Comparison of ENCODE assay signal across 36 cellular contexts in the genomic region with DNA sequence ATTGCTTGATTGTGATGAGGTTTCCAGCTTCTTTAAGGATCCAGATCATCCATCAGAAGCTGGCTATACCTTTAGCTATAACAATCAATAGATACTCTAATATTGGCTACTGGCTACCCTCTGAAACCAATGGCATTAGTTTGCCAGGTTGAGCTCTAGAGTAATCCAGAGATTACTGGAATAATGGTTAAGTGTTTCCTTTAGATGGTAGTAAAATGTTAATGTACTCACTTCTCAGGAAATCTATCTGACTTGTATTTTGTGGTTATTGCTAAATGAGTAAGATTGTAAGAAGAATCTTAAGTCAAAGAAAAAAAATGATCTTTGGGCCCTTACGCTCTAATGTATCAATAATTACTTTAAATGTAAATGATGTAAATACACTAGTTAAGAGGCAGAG. TPM values are rescaled to one million over a fixed set of nuclear protein-coding genes. Genes with fewer than 3 reads are reported as not detected.
"Had no signal": no experiment of that assay in that cellular context is flagged by ENCODE, and none has a peak within 500 bp of the region (broad histone marks: within the 10 kb centered on the region; RNA-seq: fewer than 3 reads in every experiment).

No MANE protein-coding gene starts in this region.

- ATAC-seq: activated CD8-positive, alpha-beta T cell treated with anti-CD3 and anti-CD28 coated beads for 36 hours; activated naive CD8-positive, alpha-beta T cell treated with anti-CD3 and anti-CD28 coated beads, Interleukin-2, amount 50 U/mL, for 24 hours had no signal

- H3K27ac ChIP-seq: ascending aorta, cardiac muscle cell, VCaP had no signal

- H3K36me3 ChIP-seq: cardiac muscle cell had no signal

- H3K4me3 ChIP-seq: ascending aorta, cardiac muscle cell had no signal

- H3K27me3 Mint-ChIP-seq: activated B cell treated with CpG ODN at 0.5 μM for 24 hours; activated CD4-positive, alpha-beta memory T cell treated with anti-CD3 and anti-CD28 coated beads for 36 hours; activated CD4-positive, alpha-beta T cell treated with anti-CD3 and anti-CD28 coated beads, Interleukin-2, amount 10 ng/mL, durations not matched to agents 7 days and 5 days; activated CD8-positive, alpha-beta T cell treated with anti-CD3 and anti-CD28 coated beads for 36 hours; activated naive CD4-positive, alpha-beta T cell treated with anti-CD3 and anti-CD28 coated beads, Interleukin-2, amount 10 ng/mL, durations not matched to agents 7 days and 5 days; activated naive CD4-positive, alpha-beta T cell treated with anti-CD3 and anti-CD28 coated beads, Interleukin-2, amount 50 U/mL, for 24 hours; activated naive CD8-positive, alpha-beta T cell; activated naive CD8-positive, alpha-beta T cell treated with anti-CD3 and anti-CD28 coated beads, Interleukin-2, amount 10 ng/mL, durations not matched to agents 7 days and 5 days; activated naive CD8-positive, alpha-beta T cell treated with anti-CD3 and anti-CD28 coated beads, Interleukin-2, amount 50 U/mL, for 24 hours; brain; central memory CD8-positive, alpha-beta T cell had no signal

- H3K27ac Mint-ChIP-seq: activated B cell treated with CpG ODN at 0.5 μM for 24 hours; activated CD4-positive, alpha-beta memory T cell treated with anti-CD3 and anti-CD28 coated beads for 36 hours; activated CD4-positive, alpha-beta T cell treated with anti-CD3 and anti-CD28 coated beads, Interleukin-2, amount 10 ng/mL, durations not matched to agents 7 days and 5 days; activated CD8-positive, alpha-beta T cell treated with anti-CD3 and anti-CD28 coated beads for 36 hours; activated naive CD4-positive, alpha-beta T cell treated with anti-CD3 and anti-CD28 coated beads, Interleukin-2, amount 10 ng/mL, durations not matched to agents 7 days and 5 days; activated naive CD4-positive, alpha-beta T cell treated with anti-CD3 and anti-CD28 coated beads, Interleukin-2, amount 50 U/mL, for 24 hours; activated naive CD8-positive, alpha-beta T cell; activated naive CD8-positive, alpha-beta T cell treated with anti-CD3 and anti-CD28 coated beads, Interleukin-2, amount 10 ng/mL, durations not matched to agents 7 days and 5 days; activated naive CD8-positive, alpha-beta T cell treated with anti-CD3 and anti-CD28 coated beads, Interleukin-2, amount 50 U/mL, for 24 hours; activated T-helper 1 cell treated with anti-CD3 and anti-CD28 coated beads, Interleukin-12 subunit alpha, Interleukin-12 subunit beta, Interleukin-2, Interleukin-4 antibody, amounts not matched to agents 30 ng/mL and 10 ng/mL and 1 ng/mL, durations not matched to agents 14 hours and 24 hours and 36 hours; activated T-helper 2 cell treated with anti-CD3 and anti-CD28 coated beads, Interferon-gamma antibody, Interleukin-2, Interleukin-4, amounts not matched to agents 10 μg/mL and 5 μg/mL and 100 μg/mL, durations not matched to agents 14 hours and 24 hours and 36 hours; brain; T-helper 1 cell treated with Interleukin-12 subunit alpha and Interleukin-12 subunit beta and Interleukin-4 antibody, amounts not matched to agents 30 μg/mL and 1 μg/mL, for 36 hours; T-helper 2 cell treated with Interferon-gamma antibody and Interleukin-4, amounts not matched to agents 5 μg/mL and 100 μg/mL, for 36 hours had no signal

- H3K4me1 ChIP-seq: ascending aorta had no signal

- H3K9me3 Mint-ChIP-seq: activated B cell treated with CpG ODN at 0.5 μM for 24 hours; activated CD4-positive, alpha-beta T cell treated with anti-CD3 and anti-CD28 coated beads, Interleukin-2, amount 10 ng/mL, durations not matched to agents 7 days and 5 days; activated CD8-positive, alpha-beta T cell treated with anti-CD3 and anti-CD28 coated beads for 36 hours; activated naive CD4-positive, alpha-beta T cell treated with anti-CD3 and anti-CD28 coated beads, Interleukin-2, amount 10 ng/mL, durations not matched to agents 7 days and 5 days; activated naive CD4-positive, alpha-beta T cell treated with anti-CD3 and anti-CD28 coated beads, Interleukin-2, amount 50 U/mL, for 24 hours; activated T-helper 1 cell treated with anti-CD3 and anti-CD28 coated beads, Interleukin-12 subunit alpha, Interleukin-12 subunit beta, Interleukin-2, Interleukin-4 antibody, amounts not matched to agents 30 ng/mL and 10 ng/mL and 1 ng/mL, durations not matched to agents 14 hours and 24 hours and 36 hours; central memory CD8-positive, alpha-beta T cell; T-helper 1 cell treated with Interleukin-12 subunit alpha and Interleukin-12 subunit beta and Interleukin-4 antibody, amounts not matched to agents 30 μg/mL and 1 μg/mL, for 36 hours had no signal

- DNase-seq: activated B cell treated with CpG ODN at 0.5 μM for 24 hours; activated CD4-positive, alpha-beta memory T cell treated with anti-CD3 and anti-CD28 coated beads for 36 hours; activated CD4-positive, alpha-beta T cell treated with anti-CD3 and anti-CD28 coated beads for 48 hours; activated CD4-positive, alpha-beta T cell treated with anti-CD3 and anti-CD28 coated beads, Interleukin-2, amount 10 ng/mL, durations not matched to agents 7 days and 5 days; activated CD4-positive, CD25-positive, alpha-beta regulatory T cell treated with anti-CD3 and anti-CD28 coated beads, Interleukin-2, amount 50 U/mL, for 72 hours; activated CD8-positive, alpha-beta memory T cell treated with anti-CD3 and anti-CD28 coated beads, Interleukin-2, amount 50 U/mL, for 4 hours; activated CD8-positive, alpha-beta T cell treated with anti-CD3 and anti-CD28 coated beads for 36 hours; activated effector memory CD4-positive, alpha-beta T cell treated with Interleukin-2 at 50 U/mL for 16 hours; activated gamma-delta T cell; activated naive CD4-positive, alpha-beta T cell treated with anti-CD3 and anti-CD28 coated beads, Interleukin-2, amount 10 ng/mL, durations not matched to agents 7 days and 5 days; activated naive CD4-positive, alpha-beta T cell treated with Interleukin-2 at 50 U/mL for 16 hours; activated naive CD8-positive, alpha-beta T cell treated with anti-CD3 and anti-CD28 coated beads, Interleukin-2, amount 10 ng/mL, durations not matched to agents 7 days and 5 days; activated naive CD8-positive, alpha-beta T cell treated with anti-CD3 and anti-CD28 coated beads, Interleukin-2, amount 50 U/mL, for 24 hours; activated T-cell treated with anti-CD3 and anti-CD28 coated beads for 4 hours; activated T-cell treated with anti-CD3 and anti-CD28 coated beads, Interleukin-2, amount 50 U/mL, for 1 hour; activated T-cell treated with anti-CD3 and anti-CD28 coated beads, Interleukin-2, amount 50 U/mL, for 48 hours; amygdala; anterior cingulate cortex; caudate nucleus; cerebellar nuclear complex; SW 1271; T-helper 1 cell; T-helper 9 cell had no signal

- H3K4me3 Mint-ChIP-seq: activated B cell treated with CpG ODN at 0.5 μM for 24 hours; activated CD4-positive, alpha-beta memory T cell treated with anti-CD3 and anti-CD28 coated beads for 36 hours; activated CD4-positive, alpha-beta T cell treated with anti-CD3 and anti-CD28 coated beads, Interleukin-2, amount 10 ng/mL, durations not matched to agents 7 days and 5 days; activated CD8-positive, alpha-beta T cell treated with anti-CD3 and anti-CD28 coated beads for 36 hours; activated naive CD4-positive, alpha-beta T cell treated with anti-CD3 and anti-CD28 coated beads, Interleukin-2, amount 10 ng/mL, durations not matched to agents 7 days and 5 days; activated naive CD4-positive, alpha-beta T cell treated with anti-CD3 and anti-CD28 coated beads, Interleukin-2, amount 50 U/mL, for 24 hours; activated naive CD8-positive, alpha-beta T cell; activated naive CD8-positive, alpha-beta T cell treated with anti-CD3 and anti-CD28 coated beads, Interleukin-2, amount 10 ng/mL, durations not matched to agents 7 days and 5 days; activated naive CD8-positive, alpha-beta T cell treated with anti-CD3 and anti-CD28 coated beads, Interleukin-2, amount 50 U/mL, for 24 hours; activated T-helper 1 cell treated with anti-CD3 and anti-CD28 coated beads, Interleukin-12 subunit alpha, Interleukin-12 subunit beta, Interleukin-2, Interleukin-4 antibody, amounts not matched to agents 30 ng/mL and 10 ng/mL and 1 ng/mL, durations not matched to agents 14 hours and 24 hours and 36 hours; brain; central memory CD8-positive, alpha-beta T cell; T-helper 1 cell treated with Interleukin-12 subunit alpha and Interleukin-12 subunit beta and Interleukin-4 antibody, amounts not matched to agents 30 μg/mL and 1 μg/mL, for 36 hours; T-helper 2 cell treated with Interferon-gamma antibody and Interleukin-4, amounts not matched to agents 5 μg/mL and 100 μg/mL, for 36 hours had no signal

RNA-seq across cellular contexts. Expression of a gene that starts 57.6 kb away (rescaled TPM):
- total RNA-seq: activated B cell treated with CpG ODN at 0.5 μM for 24 hours; activated CD4-positive, alpha-beta memory T cell treated with anti-CD3 and anti-CD28 coated beads for 36 hours; activated CD4-positive, alpha-beta T cell treated with anti-CD3 and anti-CD28 coated beads, Interleukin-2, amount 10 ng/mL, durations not matched to agents 7 days and 5 days; activated CD8-positive, alpha-beta memory T cell treated with anti-CD3 and anti-CD28 coated beads for 36 hours; activated CD8-positive, alpha-beta T cell treated with anti-CD3 and anti-CD28 coated beads for 36 hours; activated naive CD8-positive, alpha-beta T cell treated with anti-CD3 and anti-CD28 coated beads, Interleukin-2, amount 10 ng/mL, durations not matched to agents 7 days and 5 days; activated T-helper 1 cell treated with anti-CD3 and anti-CD28 coated beads, Interleukin-12 subunit alpha, Interleukin-12 subunit beta, Interleukin-2, Interleukin-4 antibody, amounts not matched to agents 30 ng/mL and 10 ng/mL and 1 ng/mL, durations not matched to agents 14 hours and 24 hours and 36 hours; activated T-helper 2 cell treated with anti-CD3 and anti-CD28 coated beads, Interferon-gamma antibody, Interleukin-2, Interleukin-4, amounts not matched to agents 10 μg/mL and 5 μg/mL and 100 μg/mL, durations not matched to agents 14 hours and 24 hours and 36 hours; ascending aorta; bronchial epithelial cell; cardiac muscle cell had no signal
